In genomic region chr3:9976736-9977709, GRCh38 we compare ENCODE assay signal across 8 cellular contexts. TPM values are rescaled to one million over a fixed set of nuclear protein-coding genes. Genes with fewer than 3 reads are reported as not detected.
DNase-seq lines count a peak whose midpoint lies in the region; ATAC-seq and TF ChIP-seq lines count a peak whose summit lies in the region.

No MANE protein-coding gene starts in this region.

- WGBS in endodermal cell (ENCODE audit: insufficient coverage in 1 of 2, insufficient read length in 1 of 2), 2 experiments: 71 to 85% methylated on average over 2 to 7 of the region's 7 CpGs

- ATAC-seq in HG02759 (IDR thresholded peaks at IDR 0.05; ENCODE audit: unreplicated experiment): no peak

- H3K27ac ChIP-seq in endodermal cell (ENCODE audit: low read depth, low read length): no peak overlapping the region

- H3K4me3 Mint-ChIP-seq in endodermal cell (no peak overlapping the region), type B pancreatic cell (peak overlapping the region; percentile 35)

- H3K4me1 ChIP-seq in endodermal cell (ENCODE audit: control insufficient read depth, insufficient read depth, low read length): no peaks in the 10 kb centered on the region

- H3K27me3 Mint-ChIP-seq in endodermal cell (ENCODE audit: insufficient read depth) (no peaks in the 10 kb centered on the region), type B pancreatic cell (no peaks in the 10 kb centered on the region)

- H3K4me1 Mint-ChIP-seq in endodermal cell (peaks cover 4% of the 10 kb centered on the region), type B pancreatic cell (ENCODE audit: unreplicated experiment) (peaks cover 5% of the 10 kb centered on the region)

- peaks cover 68% of the 10 kb centered on the region for H3K36me3 ChIP-seq in endodermal cell (ENCODE audit: control insufficient read depth, insufficient read depth, low read length)

- H3K27ac Mint-ChIP-seq in endodermal cell (peak overlapping the region; percentile 69), type B pancreatic cell (peak overlapping the region; percentile 91)

- TF ChIP-seq CTCF in endodermal cell (conservative IDR thresholded peaks at IDR 0.05): no peak
- no peak for TF ChIP-seq CTCF in type B pancreatic cell (conservative IDR thresholded peaks at IDR 0.05)

- H3K9ac ChIP-seq in endodermal cell (ENCODE audit: extremely low read depth, low read length, poor library complexity, severe bottlenecking): no peak overlapping the region

- H3K9me3 Mint-ChIP-seq in endodermal cell (no peaks in the 10 kb centered on the region), type B pancreatic cell (no peaks in the 10 kb centered on the region)

- H3K4me3 ChIP-seq in endodermal cell (ENCODE audit: low read length): no peak overlapping the region

- H3K27me3 ChIP-seq in endodermal cell (ENCODE audit: control insufficient read depth, insufficient read depth, low read length, poor library complexity, severe bottlenecking): no peaks in the 10 kb centered on the region

- peaks cover 61% of the 10 kb centered on the region for H3K36me3 Mint-ChIP-seq in endodermal cell (ENCODE audit: low read depth)
- H3K36me3 Mint-ChIP-seq in type B pancreatic cell: peaks cover 15% of the 10 kb centered on the region

- DNase-seq in stimulated activated CD4-positive, alpha-beta T cell treated with anti-CD3 and anti-CD28 coated beads, Interleukin-12 subunit alpha, Interleukin-12 subunit beta, amount 100 ng/mL, for 48 hours (ENCODE audit: low read depth in 2 of 3, low spot score in 1 of 3): peak in 2 of 3 donors; percentile 20 to 28
- DNase-seq in stimulated activated CD4-positive, alpha-beta T cell treated with anti-CD3 and anti-CD28 coated beads, Interleukin-4, amount 100 ng/mL, for 1 hour: no peak
- DNase-seq in SIG-M5 (lab: John Stamatoyannopoulos, UW) (peak; percentile 94), endodermal cell (no peak), midbrain (lab: John Stamatoyannopoulos, UW) (peak; percentile 45), type B pancreatic cell (ENCODE audit: extremely low spot score, unreplicated experiment) (no peak), NCI-H1694 (lab: John Stamatoyannopoulos, UW) (no peak)

- H3K9me3 ChIP-seq in endodermal cell (ENCODE audit: control insufficient read depth, low read length): no peaks in the 10 kb centered on the region

RNA-seq across cellular contexts. Expression of gene EMC3, which starts 9.6 kb away (rescaled TPM):
- total RNA-seq in endodermal cell (10 to 100 TPM; 35.6 to 45.3 TPM), type B pancreatic cell (ENCODE audit: low replicate concordance) (51.8 and 71.9 TPM in 2 replicates)
- 67.0 TPM for polyA plus RNA-seq in endodermal cell (2013, experiment 1 of 2)
- polyA plus RNA-seq in endodermal cell (2013, experiment 2 of 2): 56.8 TPM

RNA-seq across cellular contexts. Expression of gene PRRT3, which starts 24.8 kb away (rescaled TPM):
- 10 to 100 TPM in 1 of 2 donors, 1 to 10 TPM in 1; 7.4 to 11.3 TPM for total RNA-seq in endodermal cell
- 6.6 TPM for polyA plus RNA-seq in endodermal cell (2013, experiment 1 of 2)
- polyA plus RNA-seq in endodermal cell (2013, experiment 2 of 2): 5.5 TPM
- 8.2 and 11.3 TPM in 2 replicates for total RNA-seq in type B pancreatic cell (ENCODE audit: low replicate concordance)

RNA-seq across cellular contexts. Expression of gene CRELD1, which starts 43.4 kb away (rescaled TPM):
- total RNA-seq in endodermal cell (10 to 100 TPM; 35.7 to 43.2 TPM), type B pancreatic cell (ENCODE audit: low replicate concordance) (40.1 and 44.3 TPM in 2 replicates)
- polyA plus RNA-seq in endodermal cell (2013, experiment 1 of 2): 36.2 TPM
- 33.2 TPM for polyA plus RNA-seq in endodermal cell (2013, experiment 2 of 2)

RNA-seq across cellular contexts. Expression of gene FANCD2, which starts 49.2 kb away (rescaled TPM):
- total RNA-seq in endodermal cell (10 to 100 TPM; 56.0 to 79.9 TPM), type B pancreatic cell (ENCODE audit: low replicate concordance) (17.7 and 38.0 TPM in 2 replicates)
- 51.8 TPM for polyA plus RNA-seq in endodermal cell (2013, experiment 1 of 2)
- polyA plus RNA-seq in endodermal cell (2013, experiment 2 of 2): 52.8 TPM

Comparison
In these comparisons a context has a peak if more than half of its experiments do, and no peak if none do; other contexts are left out.
1. DNase-seq: peak in stimulated activated CD4-positive, alpha-beta T cell treated with anti-CD3 and anti-CD28 coated beads, Interleukin-12 subunit alpha, Interleukin-12 subunit beta, amount 100 ng/mL, for 48 hours (2 of 3), SIG-M5 (single experiment) and midbrain (single experiment); none in stimulated activated CD4-positive, alpha-beta T cell treated with anti-CD3 and anti-CD28 coated beads, Interleukin-4, amount 100 ng/mL, for 1 hour (single experiment), endodermal cell (single experiment), type B pancreatic cell (single experiment) and NCI-H1694 (single experiment).